In genomic region chr9:79573697-79573976, GRCh38 we compare ENCODE assay signal across 8 cellular contexts. TPM values are rescaled to one million over a fixed set of nuclear protein-coding genes. Genes with fewer than 3 reads are reported as not detected.
DNase-seq lines count a peak whose midpoint lies in the region; ATAC-seq and TF ChIP-seq lines count a peak whose summit lies in the region.

No MANE protein-coding gene starts in this region.

- H3K4me1 Mint-ChIP-seq in CD14-positive monocyte (peaks cover 59% of the 10 kb centered on the region), IgD-negative memory B cell (peaks cover 34 to 44% (median 44%) of the 10 kb centered on the region in 3 donors), natural killer cell (peaks cover 58% of the 10 kb centered on the region in 2 donors)

- no peaks in the 10 kb centered on the region for H3K4me1 ChIP-seq in colonic mucosa

- no peak for ATAC-seq in natural killer cell
- ATAC-seq in HG02588 (IDR thresholded peaks at IDR 0.05; ENCODE audit: unreplicated experiment), result no peak
- ATAC-seq in HG03175 (IDR thresholded peaks at IDR 0.05; ENCODE audit: unreplicated experiment), result no peak

- peak overlapping the region; percentile 98 for H3K27ac ChIP-seq in colonic mucosa

- H3K4me3 Mint-ChIP-seq in CD14-positive monocyte, result peak overlapping the region; percentile 91 to 98
- H3K4me3 Mint-ChIP-seq in IgD-negative memory B cell, result peak overlapping the region in 3 of 4 donors; percentile 90 to 98 (median 93)
- peak overlapping the region; percentile 98 for H3K4me3 Mint-ChIP-seq in natural killer cell

- peaks cover 9% of the 10 kb centered on the region for H3K27me3 ChIP-seq in colonic mucosa

- H3K36me3 Mint-ChIP-seq in CD14-positive monocyte (peaks cover 32 to 37% of the 10 kb centered on the region in 2 donors), IgD-negative memory B cell (peaks cover 3% of the 10 kb centered on the region), natural killer cell (peaks cover 14% of the 10 kb centered on the region)

- H3K9me3 ChIP-seq in colonic mucosa, result no peaks in the 10 kb centered on the region

- H3K27me3 Mint-ChIP-seq in CD14-positive monocyte (ENCODE audit: low read depth in 3 of 3), result peaks cover 0 to 11% (median 11%) of the 10 kb centered on the region in 3 donors
- H3K27me3 Mint-ChIP-seq in IgD-negative memory B cell, result peaks cover 9% of the 10 kb centered on the region
- peaks cover 0 to 4% of the 10 kb centered on the region in 2 donors for H3K27me3 Mint-ChIP-seq in natural killer cell (ENCODE audit: low read depth in 2 of 2)

- H3K9me3 Mint-ChIP-seq in CD14-positive monocyte (no peaks in the 10 kb centered on the region), IgD-negative memory B cell (no peaks in the 10 kb centered on the region), natural killer cell (no peaks in the 10 kb centered on the region)

- intact Hi-C loops in CD14-positive monocyte (cut with micrococcal nuclease) (loop anchor here (5.0 kb wide), 3 partner anchors 44 to 129 kb away; no protein-coding TSS in a partner anchor), colonic mucosa (cut with DNase I) (no loop called here), natural killer cell (cut with micrococcal nuclease) (loop anchor here (1.0 to 10.0 kb wide), 2 partner anchors 58 to 311 kb away; no protein-coding TSS in a partner anchor)

- H3K27ac Mint-ChIP-seq in CD14-positive monocyte, result peak overlapping the region in 6 of 7 donors; percentile 88 to 98 (median 90)
- peak overlapping the region; percentile 90 to 98 (median 97) for H3K27ac Mint-ChIP-seq in IgD-negative memory B cell
- H3K27ac Mint-ChIP-seq in natural killer cell, result no peak overlapping the region

- no peak for TF ChIP-seq CTCF in CD14-positive monocyte (IDR thresholded peaks at IDR 0.05)
- TF ChIP-seq CTCF in colonic mucosa (IDR thresholded peaks at IDR 0.05), result no peak
- no peak for TF ChIP-seq CTCF in natural killer cell (IDR thresholded peaks at IDR 0.05)

- DNase-seq in CD14-positive monocyte (ENCODE audit: low spot score) (no peak), colonic mucosa (no peak), natural killer cell (no peak), NCI-H524 (lab: John Stamatoyannopoulos, UW) (no peak), RPMI8226 (no peak)

- peak overlapping the region; percentile 84 to 88 for H3K9ac ChIP-seq in colonic mucosa (ENCODE audit: low read depth in 2 of 2, low read length in 2 of 2)

- peak overlapping the region; percentile 93 for H3K4me3 ChIP-seq in colonic mucosa

- no peaks in the 10 kb centered on the region for H3K36me3 ChIP-seq in colonic mucosa

RNA-seq across cellular contexts. Expression of gene TLE4, which starts 1.9 kb away (rescaled TPM):
- polyA plus RNA-seq in CD14-positive monocyte, result 10 to 100 TPM; 21.0 to 21.7 TPM
- polyA plus RNA-seq in IgD-negative memory B cell, result 20.4 TPM
- total RNA-seq in colonic mucosa, result 10 to 100 TPM in 1 of 2 donors, 1 to 10 TPM in 1; 8.0 to 17.6 TPM
- 100 to 1,000 TPM; 214 to 240 (median 220) TPM for total RNA-seq in natural killer cell

Comparison
In these comparisons a context has a peak if more than half of its experiments do, and no peak if none do; other contexts are left out.
1. H3K27ac Mint-ChIP-seq: peak in CD14-positive monocyte (6 of 7) and IgD-negative memory B cell (3 of 3); none in natural killer cell (0 of 2).
2. RNA of gene TLE4, which starts 1.9 kb away (total RNA-seq): 214 to 240 TPM in natural killer cell; 8.0 to 17.6 TPM in colonic mucosa; every median in the first group is over 10 times any median in the second.
3. Peak in every context shown above with its lines, with median percentiles within 50 percentile points of each other: H3K4me3 Mint-ChIP-seq.